Comparison of ENCODE assay signal across 14 cellular contexts in the genomic region with DNA sequence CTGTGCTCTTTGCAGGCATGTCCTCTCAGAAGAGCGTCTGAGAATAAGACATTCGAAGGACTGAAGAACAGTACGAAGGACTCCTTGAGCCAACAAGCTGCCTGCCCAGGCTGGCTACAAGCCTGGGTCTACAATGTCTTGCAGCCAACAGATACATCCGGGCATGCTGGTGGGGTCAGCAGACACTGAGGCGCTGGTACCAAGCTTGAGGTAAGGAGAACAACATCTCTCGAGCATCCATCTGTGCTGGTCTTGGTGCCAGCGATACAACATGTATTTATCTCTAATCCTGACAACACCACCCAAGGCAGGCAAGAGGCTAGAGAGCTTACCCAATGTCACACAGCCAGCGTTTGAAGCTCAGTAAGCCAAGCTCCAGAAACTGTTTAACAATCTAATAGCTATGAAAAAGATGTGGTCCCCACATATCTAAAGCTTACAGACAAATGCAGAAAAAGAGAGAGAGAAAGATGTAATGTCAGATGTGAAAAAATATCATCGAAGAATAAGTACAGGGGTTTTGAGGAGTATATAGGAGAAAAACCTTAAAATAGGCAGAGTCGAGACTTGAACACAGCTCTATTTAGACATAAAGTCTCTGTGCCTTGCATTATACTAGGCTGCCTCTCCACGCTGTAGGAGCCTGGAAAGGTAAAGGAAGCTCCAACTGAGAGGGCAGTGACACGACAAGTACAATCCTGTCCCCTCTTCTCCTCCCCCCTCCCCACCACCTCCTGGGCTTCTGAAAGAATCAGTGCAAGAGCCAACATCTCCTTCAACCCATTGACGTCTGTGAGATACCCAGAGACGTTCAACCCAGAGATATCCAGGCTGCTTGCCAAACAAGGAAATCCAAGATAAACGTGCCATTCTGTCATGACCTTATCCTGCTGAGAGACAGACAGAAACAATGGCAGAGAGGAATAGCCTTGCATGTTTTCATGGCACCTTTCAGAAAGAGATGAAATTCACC. TPM values are rescaled to one million over a fixed set of nuclear protein-coding genes. Genes with fewer than 3 reads are reported as not detected.
DNase-seq lines count a peak whose midpoint lies in the region; ATAC-seq and TF ChIP-seq lines count a peak whose summit lies in the region.
"Had no signal": no experiment of that assay in that cellular context is flagged by ENCODE, and none has a peak within 500 bp of the region (broad histone marks: within the 10 kb centered on the region; RNA-seq: fewer than 3 reads in every experiment).

No MANE protein-coding gene starts in this region.

- peaks cover 92% of the 10 kb centered on the region for H4K20me1 ChIP-seq in smooth muscle cell (ENCODE audit: low read depth)

- H3K4me3 ChIP-seq in cardiac fibroblast (replicated peaks in 1 of 2; ENCODE audit: low read depth in 2 of 2, low read length in 2 of 2) (no peak overlapping the region), smooth muscle cell (no peak overlapping the region)
- H3K4me3 ChIP-seq: lower lobe of right lung had no signal

- H3K27me3 ChIP-seq in smooth muscle cell (ENCODE audit: low read depth), result no peaks in the 10 kb centered on the region

- TF ChIP-seq CTCF in cardiac fibroblast (IDR thresholded peaks at IDR 0.05; ENCODE audit: low read depth, low read length) (no peak), smooth muscle cell (IDR thresholded peaks at IDR 0.05; ENCODE audit: borderline replicate concordance, insufficient read depth, poor library complexity, severe bottlenecking) (no peak)

- H3F3A ChIP-seq in smooth muscle cell (ENCODE audit: low read depth), result peaks cover 16% of the 10 kb centered on the region

- H2AFZ ChIP-seq in smooth muscle cell (ENCODE audit: low read depth), result no peak overlapping the region

- H3K9me3 ChIP-seq in smooth muscle cell (replicated peaks; ENCODE audit: low read depth), result no peaks in the 10 kb centered on the region
- H3K9me3 ChIP-seq: lower lobe of right lung had no signal

- H3K9ac ChIP-seq in smooth muscle cell (ENCODE audit: low read depth), result no peak overlapping the region

- peak overlapping the region; percentile 96 for H3K27ac ChIP-seq in smooth muscle cell (ENCODE audit: low read depth)
- H3K27ac ChIP-seq: lower lobe of right lung had no signal

- H3K79me2 ChIP-seq in smooth muscle cell (ENCODE audit: low read depth), result peaks cover 86% of the 10 kb centered on the region

- DNase-seq in NCI-H226 (peak; percentile 90), cardiac fibroblast (ENCODE audit: low read depth in 2 of 2) (peak; percentile 34 to 88), hypothalamus (lab: John Stamatoyannopoulos, UW) (peak in 31 of 51 donors; percentile 3 to 58 (median 21)), smooth muscle cell (lab: John Stamatoyannopoulos, UW; ENCODE audit: unreplicated experiment) (no peak), NCI-H1417 treated with DMSO at 0.1 percent for 48 hours (lab: John Stamatoyannopoulos, UW) (no peak), amniotic stem cell (lab: John Stamatoyannopoulos, UW) (no peak)
- DNase-seq in stimulated activated CD4-positive, alpha-beta T cell treated with anti-CD3 and anti-CD28 coated beads, Interleukin-1b, Interleukin-23, amount 100 ng/mL, for 48 hours, result no peak
- DNase-seq: activated CD4-positive, alpha-beta memory T cell treated with anti-CD3 and anti-CD28 coated beads, Interleukin-2, amount 10 ng/mL, durations not matched to agents 7 days and 5 days; activated naive CD8-positive, alpha-beta T cell treated with anti-CD3 and anti-CD28 coated beads, Interleukin-2, amount 10 ng/mL, durations not matched to agents 7 days and 5 days; DMS153; lower lobe of right lung; NCI-H345; small intestine had no signal

- peak overlapping the region; percentile 12 for H3K4me2 ChIP-seq in smooth muscle cell

- WGBS in smooth muscle cell (ENCODE audit: low lambda C conversion rate), result 76% methylated on average over 15 of the region's 15 CpGs

- no peak for ATAC-seq in HG02884 (IDR thresholded peaks at IDR 0.05; ENCODE audit: unreplicated experiment)

- H3K4me1 ChIP-seq in smooth muscle cell (ENCODE audit: low read depth), result peaks cover 6% of the 10 kb centered on the region

- H3K36me3 ChIP-seq in smooth muscle cell (ENCODE audit: low read depth), result no peaks in the 10 kb centered on the region
- H3K36me3 ChIP-seq: lower lobe of right lung had no signal

RNA-seq across cellular contexts. Expression of gene WWTR1, which starts 39.4 kb away (rescaled TPM):
- total RNA-seq in smooth muscle cell, result 54.3 and 55.6 TPM in 2 replicates
- polyA plus RNA-seq in smooth muscle cell, result 38.4 and 43.7 TPM in 2 replicates

Comparison
In these comparisons a context has a peak if more than half of its experiments do, and no peak if none do; other contexts are left out.
1. DNase-seq: peak in NCI-H226 (single experiment), cardiac fibroblast (2 of 2) and hypothalamus (31 of 51); none in smooth muscle cell (single experiment), NCI-H1417 treated with DMSO at 0.1 percent for 48 hours (single experiment), amniotic stem cell (single experiment) and stimulated activated CD4-positive, alpha-beta T cell treated with anti-CD3 and anti-CD28 coated beads, Interleukin-1b, Interleukin-23, amount 100 ng/mL, for 48 hours (single experiment).